ENCODE assay signal across 1 cellular context in genomic region chr17:78753316-78754250, GRCh38.
TF ChIP-seq lines count a peak whose summit lies in the region.

No MANE protein-coding gene starts in this region.

TF ChIP-seq in HepG2, 621 proteins besides CTCF, POLR2A, EP300 and RAD21:
- TF ChIP-seq YY1 (IDR thresholded peaks at IDR 0.05; ENCODE audit: insufficient read depth, insufficient replicate concordance, low read depth, low read length) (no peak), GABPB1 (CRISPR knock-in tag; IDR thresholded peaks at IDR 0.05) (no peak), NCOA2 (CRISPR knock-in tag; IDR thresholded peaks at IDR 0.05) (no peak), TMF1 (CRISPR knock-in tag; IDR thresholded peaks at IDR 0.05; ENCODE audit: low read depth) (no peak), ZBTB38 (CRISPR knock-in tag; IDR thresholded peaks at IDR 0.05) (peak; percentile 42; the same call in 1 of the 2 replicates), ZNF143 (CRISPR knock-in tag; IDR thresholded peaks at IDR 0.05) (no peak), FOXJ3 (CRISPR knock-in tag; IDR thresholded peaks at IDR 0.05; ENCODE audit: borderline replicate concordance) (no peak), GMEB2 (CRISPR knock-in tag; IDR thresholded peaks at IDR 0.05; ENCODE audit: low read depth) (no peak), ZFP90 (CRISPR knock-in tag; IDR thresholded peaks at IDR 0.05; ENCODE audit: borderline replicate concordance) (no peak), ZNF251 (CRISPR knock-in tag; IDR thresholded peaks at IDR 0.05) (no peak), ZFP62 (CRISPR knock-in tag; IDR thresholded peaks at IDR 0.05) (no peak), ESRRA (CRISPR knock-in tag; IDR thresholded peaks at IDR 0.05; ENCODE audit: low read depth) (no peak), ATF7 (IDR thresholded peaks at IDR 0.05) (peak; percentile 93), ATF7 (CRISPR knock-in tag; IDR thresholded peaks at IDR 0.05) (no peak), NR2F2 (IDR thresholded peaks at IDR 0.05; ENCODE audit: borderline replicate concordance, low read depth) (no peak)
TF ChIP-seq in HepG2: peak in this region for 2.
